Comparison of ENCODE assay signal across 23 cellular contexts in the genomic region with DNA sequence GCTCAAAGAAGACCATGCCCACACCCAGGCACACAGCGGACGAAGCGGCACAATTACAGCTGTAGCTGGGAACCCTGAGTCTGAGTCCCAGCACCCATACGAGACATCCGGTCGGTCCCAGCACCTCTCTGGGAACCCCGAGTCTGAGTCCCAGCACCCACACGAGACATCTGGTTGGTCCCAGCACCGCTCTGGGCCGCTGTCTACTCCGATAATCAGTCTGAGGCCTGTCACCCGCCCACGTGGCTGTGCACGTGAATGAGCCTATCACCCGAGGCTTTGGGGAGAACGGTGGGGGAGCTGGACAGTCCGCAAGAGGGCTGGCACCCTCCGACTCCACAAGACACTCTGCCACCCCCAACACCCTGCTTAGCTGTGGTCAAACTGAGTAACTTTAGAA. TPM values are rescaled to one million over a fixed set of nuclear protein-coding genes. Genes with fewer than 3 reads are reported as not detected.
DNase-seq lines count a peak whose midpoint lies in the region; ATAC-seq, FAIRE-seq and TF ChIP-seq lines count a peak whose summit lies in the region.
"Had no signal": no experiment of that assay in that cellular context is flagged by ENCODE, and none has a peak within 500 bp of the region (broad histone marks: within the 10 kb centered on the region; RNA-seq: fewer than 3 reads in every experiment).

No MANE protein-coding gene starts in this region.

- no peak overlapping the region for H3K4me3 ChIP-seq in kidney (ENCODE audit: low read length in 2 of 2)
- H3K4me3 ChIP-seq in neuronal stem cell (ENCODE audit: low read length in 2 of 2) = no peak overlapping the region

- no peak overlapping the region for H3K14ac ChIP-seq in neuronal stem cell (ENCODE audit: low read length)

- H3K18ac ChIP-seq in neuronal stem cell (ENCODE audit: low read length) = peak overlapping the region; percentile 64

- H3K27ac Mint-ChIP-seq in natural killer cell treated with Interleukin-12 subunit alpha and Interleukin-12 subunit beta and Interleukin-15 and Interleukin-18, amount 100 ng/mL, for 72 hours = no peak overlapping the region
- H3K27ac Mint-ChIP-seq in natural killer cell = no peak overlapping the region
- H3K27ac Mint-ChIP-seq: CD4-positive, alpha-beta memory T cell had no signal

- no peak overlapping the region for H3K27ac ChIP-seq in kidney (ENCODE audit: low read depth in 2 of 2, low read length in 2 of 2)
- H3K27ac ChIP-seq in neuronal stem cell (replicated peaks; ENCODE audit: low read length) = no peak overlapping the region

- H3K9me3 ChIP-seq in kidney (ENCODE audit: control insufficient read depth in 1 of 2, low read length in 2 of 2) (no peaks in the 10 kb centered on the region), neuronal stem cell (replicated peaks in 1 of 2; ENCODE audit: control insufficient read depth in 2 of 2, insufficient read depth in 1 of 2, low read depth in 1 of 2, low read length in 2 of 2) (peaks cover 0 to 5% of the 10 kb centered on the region in 2 donors)

- ATAC-seq in natural killer cell treated with Interleukin-12 subunit alpha and Interleukin-12 subunit beta and Interleukin-15 and Interleukin-18, amount 100 ng/mL, for 72 hours = no peak
- ATAC-seq in natural killer cell = no peak

- H2AK5ac ChIP-seq in neuronal stem cell (ENCODE audit: low read depth, low read length) = peak overlapping the region; percentile 45

- no peaks in the 10 kb centered on the region for H3K27me3 Mint-ChIP-seq in natural killer cell treated with Interleukin-12 subunit alpha and Interleukin-12 subunit beta and Interleukin-15 and Interleukin-18, amount 100 ng/mL, for 72 hours
- no peaks in the 10 kb centered on the region for H3K27me3 Mint-ChIP-seq in natural killer cell (ENCODE audit: low read depth in 2 of 2)

- H2BK5ac ChIP-seq in neuronal stem cell (ENCODE audit: low read length) = no peak overlapping the region

- no peak overlapping the region for H3K4me3 Mint-ChIP-seq in natural killer cell treated with Interleukin-12 subunit alpha and Interleukin-12 subunit beta and Interleukin-15 and Interleukin-18, amount 100 ng/mL, for 72 hours
- H3K4me3 Mint-ChIP-seq in natural killer cell = no peak overlapping the region
- H3K4me3 Mint-ChIP-seq: CD4-positive, alpha-beta memory T cell had no signal

- no peak overlapping the region for H2BK120ac ChIP-seq in neuronal stem cell (ENCODE audit: low read depth, low read length)

- H2BK12ac ChIP-seq in neuronal stem cell (ENCODE audit: low read length) = no peak overlapping the region

- peaks cover 0 to 7% (median 0%) of the 10 kb centered on the region in 3 experiments for H3K27me3 ChIP-seq in neuronal stem cell (ENCODE audit: control insufficient read depth in 3 of 3, insufficient read depth in 3 of 3, low read depth in 1 of 3, low read length in 3 of 3)

- H3K4me1 Mint-ChIP-seq in natural killer cell treated with Interleukin-12 subunit alpha and Interleukin-12 subunit beta and Interleukin-15 and Interleukin-18, amount 100 ng/mL, for 72 hours (ENCODE audit: low read depth in 2 of 2) = no peaks in the 10 kb centered on the region
- no peaks in the 10 kb centered on the region for H3K4me1 Mint-ChIP-seq in natural killer cell
- H3K4me1 Mint-ChIP-seq: CD4-positive, alpha-beta memory T cell had no signal

- H3K9ac ChIP-seq in kidney (ENCODE audit: low read length in 2 of 2) (no peak overlapping the region), neuronal stem cell (ENCODE audit: low read depth, low read length, poor library complexity) (no peak overlapping the region)

- H3K4ac ChIP-seq in neuronal stem cell (ENCODE audit: low read length) = no peak overlapping the region

- H3K36me3 ChIP-seq in kidney (ENCODE audit: control insufficient read depth in 1 of 2, insufficient read depth in 2 of 2, low read length in 2 of 2) (no peaks in the 10 kb centered on the region), neuronal stem cell (replicated peaks in 1 of 2; ENCODE audit: control insufficient read depth in 2 of 2, insufficient read depth in 2 of 2, low read length in 2 of 2) (no peaks in the 10 kb centered on the region)

- H3K23ac ChIP-seq in neuronal stem cell (ENCODE audit: low read depth, low read length, poor library complexity) = no peak overlapping the region

- no CpG with 5 or more reads among the region's 18 CpGs for WGBS in neuronal stem cell (ENCODE audit: extremely low coverage in 2 of 2, insufficient read length in 2 of 2, insufficient replicate concordance in 1 of 2), 2 donors

- no peak overlapping the region for H2AFZ ChIP-seq in neuronal stem cell (ENCODE audit: low read length)

- H3K36me3 Mint-ChIP-seq in natural killer cell treated with Interleukin-12 subunit alpha and Interleukin-12 subunit beta and Interleukin-15 and Interleukin-18, amount 100 ng/mL, for 72 hours = no peaks in the 10 kb centered on the region
- no peaks in the 10 kb centered on the region for H3K36me3 Mint-ChIP-seq in natural killer cell

- H3K4me2 ChIP-seq in neuronal stem cell (ENCODE audit: insufficient read depth, low read length, poor library complexity, severe bottlenecking) = no peak overlapping the region

- intact Hi-C loops in natural killer cell (cut with micrococcal nuclease) (no loop called here), kidney (cut with DNase I) (no loop called here)

- TF ChIP-seq CTCF in natural killer cell (IDR thresholded peaks at IDR 0.05) (no peak), kidney (IDR thresholded peaks at IDR 0.05; ENCODE audit: borderline replicate concordance, extremely low read depth, insufficient read depth) (no peak)

- H2BK15ac ChIP-seq in neuronal stem cell (ENCODE audit: low read length) = no peak overlapping the region

- FAIRE-seq in kidney (lab: Jason Lieb, UNC) = no peak
- FAIRE-seq: GM12891, GM18507, H54 had no signal

- H4K91ac ChIP-seq in neuronal stem cell (ENCODE audit: low read depth, low read length, poor library complexity) = no peak overlapping the region

- no peaks in the 10 kb centered on the region for H3K9me3 Mint-ChIP-seq in natural killer cell treated with Interleukin-12 subunit alpha and Interleukin-12 subunit beta and Interleukin-15 and Interleukin-18, amount 100 ng/mL, for 72 hours
- peaks cover 0 to 2% of the 10 kb centered on the region in 2 donors for H3K9me3 Mint-ChIP-seq in natural killer cell

- H3K4me1 ChIP-seq in kidney (ENCODE audit: control insufficient read depth in 1 of 2, insufficient read depth in 1 of 2, low read depth in 1 of 2, low read length in 2 of 2) (no peaks in the 10 kb centered on the region), neuronal stem cell (ENCODE audit: control insufficient read depth in 2 of 2, insufficient read depth in 1 of 2, low read depth in 1 of 2, low read length in 2 of 2) (peaks cover 0 to 2% of the 10 kb centered on the region in 2 donors)

- H3K79me1 ChIP-seq in neuronal stem cell (ENCODE audit: low read depth, low read length) = peaks cover 2% of the 10 kb centered on the region

- peak; percentile 49 for DNase-seq in natural killer cell treated with Interleukin-12 subunit alpha and Interleukin-12 subunit beta and Interleukin-15 and Interleukin-18, amount 100 ng/mL, for 72 hours (ENCODE audit: low spot score)
- DNase-seq in natural killer cell = no peak
- DNase-seq in kidney = peak; percentile 37
- no peak for DNase-seq in neuronal stem cell (ENCODE audit: low spot score)
- DNase-seq in NCI-H1105 (lab: John Stamatoyannopoulos, UW) = no peak
- DNase-seq in stimulated activated CD4-positive, alpha-beta T cell treated with anti-CD3 and anti-CD28 coated beads, Interleukin-2, amount 100 ng/mL, for 48 hours = no peak
- DNase-seq: C1 segment of cervical spinal cord; Calu3; CD4-positive, alpha-beta memory T cell; COR-L47; DMS53; DMS79 treated with DMSO at 0.1 percent for 48 hours; GF-D8; GOT3; HCEC 1CT had no signal

- H4K8ac ChIP-seq in neuronal stem cell (ENCODE audit: low read depth, low read length) = no peak overlapping the region

RNA-seq across cellular contexts. Expression of a gene that starts 6.2 kb away (rescaled TPM):
- total RNA-seq in natural killer cell treated with Interleukin-12 subunit alpha and Interleukin-12 subunit beta and Interleukin-15 and Interleukin-18, amount 100 ng/mL, for 72 hours = not detected
- total RNA-seq in natural killer cell (not detected), kidney (not detected)
- not detected for polyA plus RNA-seq in kidney (ENCODE audit: insufficient read depth, low read depth, low replicate concordance)
- 0.06 TPM for polyA plus RNA-seq in neuronal stem cell (2013, experiment 1 of 2)
- 0.01 TPM for polyA plus RNA-seq in neuronal stem cell (2013, experiment 2 of 2)
- total RNA-seq: A172; A673; Calu3; CD4-positive, alpha-beta memory T cell; Daoy; G401 had no signal
- polyA plus RNA-seq: BJ; CD4-positive, alpha-beta memory T cell had no signal

RNA-seq across cellular contexts. Expression of a gene that starts 33.3 kb away (rescaled TPM):
- total RNA-seq in natural killer cell treated with Interleukin-12 subunit alpha and Interleukin-12 subunit beta and Interleukin-15 and Interleukin-18, amount 100 ng/mL, for 72 hours = 10 to 100 TPM in 1 of 2 donors, 1 to 10 TPM in 1; 4.5 to 14.8 TPM
- total RNA-seq in natural killer cell (10 to 100 TPM; 67.7 to 96.1 (median 73.7) TPM), kidney (0.28 TPM)
- polyA plus RNA-seq in kidney (ENCODE audit: insufficient read depth, low read depth, low replicate concordance) = not detected
- polyA plus RNA-seq in neuronal stem cell (2013, experiment 1 of 2) = 0.07 TPM
- 0.04 TPM for polyA plus RNA-seq in neuronal stem cell (2013, experiment 2 of 2)
- total RNA-seq: Calu3; CD4-positive, alpha-beta memory T cell; Daoy; G401 had no signal

RNA-seq across cellular contexts. Expression of a gene that starts 37.9 kb away (rescaled TPM):
- not detected for total RNA-seq in natural killer cell treated with Interleukin-12 subunit alpha and Interleukin-12 subunit beta and Interleukin-15 and Interleukin-18, amount 100 ng/mL, for 72 hours
- 1 to 10 TPM in 2 of 3 donors, not detected in 1; 1.0 to 1.7 TPM for total RNA-seq in natural killer cell
- 0.38 TPM for total RNA-seq in kidney
- 0.62 TPM for polyA plus RNA-seq in kidney (ENCODE audit: insufficient read depth, low read depth, low replicate concordance)
- polyA plus RNA-seq in neuronal stem cell (2013, experiment 1 of 2) = 0.03 TPM
- polyA plus RNA-seq in neuronal stem cell (2013, experiment 2 of 2) = 0.07 TPM
- total RNA-seq: A673; Calu3; CD4-positive, alpha-beta memory T cell; G401 had no signal
- polyA plus RNA-seq: CD4-positive, alpha-beta memory T cell had no signal

RNA-seq across cellular contexts. Expression of a gene that starts 39.4 kb away (rescaled TPM):
- not detected for total RNA-seq in natural killer cell treated with Interleukin-12 subunit alpha and Interleukin-12 subunit beta and Interleukin-15 and Interleukin-18, amount 100 ng/mL, for 72 hours
- total RNA-seq in natural killer cell (not detected), kidney (0.16 TPM)
- polyA plus RNA-seq in kidney (ENCODE audit: insufficient read depth, low read depth, low replicate concordance) = not detected
- polyA plus RNA-seq in neuronal stem cell (2013, experiment 1 of 2) = 0.07 TPM
- polyA plus RNA-seq in neuronal stem cell (2013, experiment 2 of 2) = 0.07 TPM
- total RNA-seq: A172; A673; Calu3; CD4-positive, alpha-beta memory T cell; Daoy; G401 had no signal
- polyA plus RNA-seq: BJ; CD4-positive, alpha-beta memory T cell had no signal

Comparison
In these comparisons a context has a peak if more than half of its experiments do, and no peak if none do; other contexts are left out.
1. DNase-seq: peak in natural killer cell treated with Interleukin-12 subunit alpha and Interleukin-12 subunit beta and Interleukin-15 and Interleukin-18, amount 100 ng/mL, for 72 hours (single experiment) and kidney (single experiment); none in natural killer cell (single experiment), neuronal stem cell (single experiment), NCI-H1105 (single experiment) and stimulated activated CD4-positive, alpha-beta T cell treated with anti-CD3 and anti-CD28 coated beads, Interleukin-2, amount 100 ng/mL, for 48 hours (0 of 2).
2. RNA of a gene that starts 33.3 kb away (total RNA-seq): 67.7 to 96.1 TPM in natural killer cell; 4.5 to 14.8 TPM in natural killer cell treated with Interleukin-12 subunit alpha and Interleukin-12 subunit beta and Interleukin-15 and Interleukin-18, amount 100 ng/mL, for 72 hours and 0.28 TPM in kidney (single experiment); every median in the first group is over 4 times any median in the second.